In genomic region chr5:375921-376871, GRCh38 we compare ENCODE assay signal across 10 cellular contexts. TPM values are rescaled to one million over a fixed set of nuclear protein-coding genes. Genes with fewer than 3 reads are reported as not detected.
A peak's percentile ranks its signal among the peaks of the same experiment; 100 is the strongest.
DNase-seq lines count a peak whose midpoint lies in the region; ATAC-seq, FAIRE-seq and TF ChIP-seq lines count a peak whose summit lies in the region.
"Had no signal": no experiment of that assay in that cellular context is flagged by ENCODE, and none has a peak within 500 bp of the region (broad histone marks: within the 10 kb centered on the region; RNA-seq: fewer than 3 reads in every experiment).

No MANE protein-coding gene starts in this region.

- no peak for TF ChIP-seq EP300 in K562 (IDR thresholded peaks at IDR 0.05; ENCODE audit: low read length)

- H3K9me2 ChIP-seq in DOHH2 (replicated peaks; ENCODE audit: control insufficient read depth, low read length), result no peaks in the 10 kb centered on the region

- in situ Hi-C loops in K562 (cut with MboI), result no loop called here

- no peaks in the 10 kb centered on the region for H3K9me1 ChIP-seq in K562 (ENCODE audit: control insufficient read depth, insufficient read depth, low read length)

- TF ChIP-seq POLR2A in K562 (conservative IDR thresholded peaks at IDR 0.05) (no peak), thyroid gland (IDR thresholded peaks at IDR 0.05) (no peak)

- H3K79me2 ChIP-seq in DOHH2 (ENCODE audit: control insufficient read depth, low read length) (peaks cover 38% of the 10 kb centered on the region), K562 (ENCODE audit: control insufficient read depth, insufficient read depth, low read length) (no peaks in the 10 kb centered on the region)

- ATAC-seq in K562 (no peak), HG02885 (IDR thresholded peaks at IDR 0.05; ENCODE audit: poor library complexity, unreplicated experiment) (no peak), HG03457 (IDR thresholded peaks at IDR 0.05; ENCODE audit: unreplicated experiment) (no peak)

- TF ChIP-seq CTCF in DOHH2 (IDR thresholded peaks at IDR 0.05; ENCODE audit: low read depth, low read length, poor library complexity, severe bottlenecking), result no peak
- TF ChIP-seq CTCF in K562 (IDR thresholded peaks at IDR 0.05 in 2 of 3, conservative IDR thresholded peaks at IDR 0.05 in 1 of 3; ENCODE audit: insufficient read depth in 2 of 3, low read depth in 1 of 3, low read length in 3 of 3), result no peak
- TF ChIP-seq CTCF in thyroid gland (IDR thresholded peaks at IDR 0.05), result no peak

- no peaks in the 10 kb centered on the region for H3K27me3 ChIP-seq in DOHH2 (ENCODE audit: control insufficient read depth, low read length)
- peaks cover 62 to 78% of the 10 kb centered on the region in 2 experiments for H3K27me3 ChIP-seq in K562 (ENCODE audit: control insufficient read depth in 2 of 2, insufficient read depth in 2 of 2, low read length in 2 of 2)
- H3K27me3 ChIP-seq in thyroid gland, result no peaks in the 10 kb centered on the region

- no TSS peak for BruUV-seq in K562 (replicated peaks; lab: Mats Ljungman, UMichigan)

- peaks cover 12% of the 10 kb centered on the region for H3K9me3 ChIP-seq in DOHH2 (ENCODE audit: control insufficient read depth, insufficient read depth, low read length)
- H3K9me3 ChIP-seq in K562 (replicated peaks; ENCODE audit: control insufficient read depth, insufficient read depth, low read depth, low read length), result no peaks in the 10 kb centered on the region
- H3K9me3 ChIP-seq in thyroid gland, result no peaks in the 10 kb centered on the region

- 13% methylated on average over 31 of the region's 32 CpGs for WGBS in K562 (ENCODE audit: insufficient coverage, low coverage, missing lambda C conversion rate)
- WGBS in thyroid gland, 2 donors, result 88 to 91% methylated on average over 28 to 32 of the region's 32 CpGs

- intact Hi-C loops in K562 (cut with micrococcal nuclease), result no loop called here
- intact Hi-C loops in posterior vena cava (cut with DNase I), result no loop called here
- intact Hi-C loops in thyroid gland (cut with DNase I), result no loop called here

- FAIRE-seq in HTR-8/SVneo (lab: Jason Lieb, UNC) (peak; percentile 23), K562 (lab: Jason Lieb, UNC) (no peak)
- FAIRE-seq: endometrium had no signal

- CTCF ChIA-PET in K562 (lab: Yijun Ruan, JAX; ENCODE audit: low intra/inter-chr PET ratio), result no interaction called here

- H3K9ac ChIP-seq in K562 (ENCODE audit: insufficient read depth in 1 of 2, low read depth in 2 of 2, low read length in 2 of 2), result no peak overlapping the region

- H3K4me1 ChIP-seq in DOHH2 (ENCODE audit: control insufficient read depth, low read length), result peaks cover 87% of the 10 kb centered on the region
- H3K4me1 ChIP-seq in K562 (replicated peaks in 1 of 2; ENCODE audit: control insufficient read depth in 2 of 2, insufficient read depth in 2 of 2, low read length in 2 of 2), result peaks cover 0 to 33% of the 10 kb centered on the region in 2 experiments; a peak in 2 of 5 replicates
- H3K4me1 ChIP-seq in thyroid gland, result peaks cover 6 to 11% of the 10 kb centered on the region in 2 donors

- H3K27ac ChIP-seq in DOHH2 (ENCODE audit: low read depth, low read length) (peak overlapping the region; percentile 84), K562 (ENCODE audit: extremely low read depth, low read depth, low read length) (no peak overlapping the region), thyroid gland (no peak overlapping the region)

- no peak overlapping the region for H2AFZ ChIP-seq in K562 (ENCODE audit: low read depth, low read length)

- H3K4me3 ChIP-seq in DOHH2 (ENCODE audit: low read length) (peak overlapping the region; percentile 77), K562 (no peak overlapping the region), thyroid gland (replicated peaks in 1 of 3) (no peak overlapping the region)

- H3K4me2 ChIP-seq in DOHH2 (ENCODE audit: low read length) (peak overlapping the region; percentile 97), K562 (ENCODE audit: insufficient read depth, low read length) (no peak overlapping the region)

- DNase-seq in HTR-8/SVneo (ENCODE audit: insufficient read length, low spot score) (no peak), K562 (ENCODE audit: extremely low read depth in 1 of 4, low spot score in 3 of 4) (no peak), posterior vena cava (ENCODE audit: low spot score) (peak; percentile 80), thyroid gland (no peak)
- DNase-seq: anterior cingulate cortex, NCI-H1694 treated with DMSO at 0.1 percent for 48 hours had no signal

- H3K36me3 ChIP-seq in DOHH2 (ENCODE audit: control insufficient read depth, low read length) (peaks cover 72% of the 10 kb centered on the region), K562 (ENCODE audit: control insufficient read depth, insufficient read depth, low read length) (no peaks in the 10 kb centered on the region), thyroid gland (no peaks in the 10 kb centered on the region)

- peaks cover 9% of the 10 kb centered on the region; the same call in 1 of the 2 replicates for H3F3A ChIP-seq in DOHH2 (ENCODE audit: control insufficient read depth, insufficient read depth)

- H4K20me1 ChIP-seq in DOHH2 (ENCODE audit: control insufficient read depth, insufficient read depth, low read depth, low read length), result no peaks in the 10 kb centered on the region
- peaks cover 27% of the 10 kb centered on the region for H4K20me1 ChIP-seq in K562 (replicated peaks; ENCODE audit: control insufficient read depth, insufficient read depth, low read length)

- TF ChIP-seq RAD21 in K562 (CRISPR knock-in tag; conservative IDR thresholded peaks at IDR 0.05 in 1 of 2, IDR thresholded peaks at IDR 0.05 in 1 of 2), result no peak

- POLR2A ChIA-PET in K562 (lab: Yijun Ruan, JAX), result no interaction called here

TF ChIP-seq in K562, 482 proteins besides CTCF, POLR2A, EP300 and RAD21:
- TF ChIP-seq MEF2D (tag; conservative IDR thresholded peaks at IDR 0.05; ENCODE audit: low read depth) (no peak), NFIC (IDR thresholded peaks at IDR 0.05) (peak; percentile 57)

RNA-seq across cellular contexts. Expression of gene AHRR, which starts 54.7 kb away (rescaled TPM):
- 2.8 and 5.5 TPM in 2 replicates for total RNA-seq in K562 (2011; cell fraction: chromatin; rRNA removed; ENCODE audit: low replicate concordance)
- 2.1 and 3.2 TPM in 2 replicates for total RNA-seq in K562 (2011; cell fraction: nucleolus; rRNA removed)
- 0.99 and 1.4 TPM in 2 replicates for total RNA-seq in K562 (2011; cell fraction: nucleoplasm; rRNA removed)
- total RNA-seq in K562 (2014; rRNA removed), result 0.82 and 1.1 TPM in 2 replicates
- 0.18 and 0.61 TPM in 2 replicates for total RNA-seq in K562 (2014; rRNA removed; fragmentation: Illumina TruSeq; extraction: Trizol)
- 1.2 TPM in 2 replicates for total RNA-seq in K562 (2015; rRNA removed; fragmentation: Illumina TruSeq; extraction: Trizol)
- total RNA-seq in K562 (2021), result 1.6 and 1.8 TPM in 2 replicates
- 0.68 and 1.3 TPM in 2 replicates for polyA plus RNA-seq in K562 (2011; rRNA removed)
- polyA plus RNA-seq in K562 (2011; cell fraction: cytosol; rRNA removed), result 0.88 and 1.8 TPM in 2 replicates
- 5.4 and 7.4 TPM in 2 replicates for polyA plus RNA-seq in K562 (2011; cell fraction: nucleus; rRNA removed)
- polyA plus RNA-seq in K562 (2012), result 1.6 and 4.2 TPM in 2 replicates
- polyA plus RNA-seq in K562 (2014; fragmentation: Illumina TruSeq; extraction: Trizol), result 0.43 and 0.72 TPM in 2 replicates
- polyA plus RNA-seq in K562 (2014; fragmentation: Nextera tagmentation; extraction: Ambion mirVana), result under 1 TPM in 1 of 2 experiments, not detected in 1; 0.06 TPM
- 0.89 and 1.8 TPM in 2 replicates for polyA plus RNA-seq in K562 (2014; rRNA removed)
- 0.15 and 0.91 TPM in 2 replicates for polyA minus RNA-seq in K562 (2011; rRNA and poly(A)+ RNA removed)
- 0.76 and 1.3 TPM in 2 replicates for polyA minus RNA-seq in K562 (2011; cell fraction: cytosol; rRNA and poly(A)+ RNA removed)
- 2.3 and 2.9 TPM in 2 replicates for polyA minus RNA-seq in K562 (2011; cell fraction: nucleus; rRNA and poly(A)+ RNA removed)
- 1 to 10 TPM in 1 of 2 donors, under 1 TPM in 1; 0.69 to 2.9 TPM for total RNA-seq in posterior vena cava
- total RNA-seq in thyroid gland, result 1 to 10 TPM in 3 of 4 donors, under 1 TPM in 1; 0.88 to 2.1 (median 1.3) TPM
